9 cellular contexts compared by ENCODE assay signal in the genomic region with DNA sequence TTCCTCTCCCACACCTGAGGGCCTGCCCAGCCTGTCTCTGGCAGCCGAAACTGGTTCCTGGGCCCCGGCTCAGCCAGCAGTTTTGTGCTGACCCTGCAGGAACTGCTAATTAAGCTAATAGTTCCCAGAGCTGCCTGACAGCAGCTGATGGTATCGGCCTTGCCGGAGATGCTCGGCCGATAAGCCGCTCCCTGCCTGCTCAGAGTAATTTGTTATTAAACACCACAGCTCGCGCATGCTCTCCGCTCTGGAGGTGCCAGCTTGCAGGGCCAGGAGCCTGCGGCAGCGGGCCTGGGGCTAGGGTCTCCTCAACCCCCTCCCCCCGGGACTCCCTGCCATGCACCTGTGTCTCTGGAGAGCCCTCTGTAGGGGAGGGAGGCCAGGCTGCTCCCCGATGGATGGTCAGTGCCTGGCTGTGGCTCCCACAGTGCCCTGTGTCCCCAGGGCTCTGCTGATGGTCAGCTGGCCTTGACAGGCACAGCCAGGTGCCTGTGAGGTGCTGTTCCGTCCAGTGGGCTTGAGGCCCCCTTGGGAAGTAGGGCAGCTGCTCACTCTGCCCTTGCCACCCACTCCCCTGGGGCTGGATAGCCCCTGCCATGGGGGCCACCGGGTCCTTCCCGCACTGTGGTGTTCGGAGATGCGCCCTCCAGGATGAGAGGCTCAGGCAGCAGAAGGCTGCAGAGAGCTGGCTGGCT. TPM values are rescaled to one million over a fixed set of nuclear protein-coding genes. Genes with fewer than 3 reads are reported as not detected.
A peak's percentile ranks its signal among the peaks of the same experiment; 100 is the strongest.
DNase-seq lines count a peak whose midpoint lies in the region; ATAC-seq and TF ChIP-seq lines count a peak whose summit lies in the region.
"Had no signal": no experiment of that assay in that cellular context is flagged by ENCODE, and none has a peak within 500 bp of the region (broad histone marks: within the 10 kb centered on the region; RNA-seq: fewer than 3 reads in every experiment).

No MANE protein-coding gene starts in this region.

- no peaks in the 10 kb centered on the region for H3K36me3 ChIP-seq in liver (ENCODE audit: control insufficient read depth in 4 of 4, insufficient read depth in 3 of 4, low read depth in 1 of 4, low read length in 3 of 4)
- H3K36me3 ChIP-seq in heart right ventricle, result no peaks in the 10 kb centered on the region

- H3K9ac ChIP-seq in liver (ENCODE audit: low read depth in 1 of 2, low read length in 2 of 2), result no peak overlapping the region

- H3K27ac ChIP-seq in liver (ENCODE audit: low read depth in 1 of 2, low read length in 2 of 2), result peak overlapping the region; percentile 79 to 92
- peak overlapping the region in 2 of 10 donors; percentile 79 to 94 for H3K27ac ChIP-seq in heart right ventricle

- TF ChIP-seq CTCF in liver (IDR thresholded peaks at IDR 0.05; ENCODE audit: low read depth, low read length, missing input control) (no peak), heart right ventricle (IDR thresholded peaks at IDR 0.05) (no peak)

- ATAC-seq in SK-N-SH treated with all-trans-retinoic acid at 6 μM for 48 hours (peak; percentile 37), heart right ventricle (no peak)
- ATAC-seq: left colon had no signal

- H3K27me3 ChIP-seq in liver (ENCODE audit: control insufficient read depth in 4 of 4, insufficient read depth in 4 of 4, low read length in 3 of 4) (no peaks in the 10 kb centered on the region), heart right ventricle (no peaks in the 10 kb centered on the region)

- no peak for TF ChIP-seq RAD21 in liver (IDR thresholded peaks at IDR 0.05)

- no peak overlapping the region for H3K4me3 ChIP-seq in liver (ENCODE audit: low read depth in 1 of 3, low read length in 3 of 3)
- no peak overlapping the region for H3K4me3 ChIP-seq in heart right ventricle

- WGBS in liver, result 62% methylated on average over 19 of the region's 19 CpGs
- 90 to 91% methylated on average over 19 of the region's 19 CpGs for WGBS in heart right ventricle, 2 donors

- H3K4me1 ChIP-seq in liver (ENCODE audit: control insufficient read depth in 4 of 4, insufficient read depth in 4 of 4, low read length in 3 of 4) (peaks cover 71 to 99% (median 88%) of the 10 kb centered on the region in 4 donors), heart right ventricle (peaks cover 67 to 92% (median 87%) of the 10 kb centered on the region in 9 donors)

- intact Hi-C loops in heart right ventricle (cut with DNase I), result loop anchor here in 4 of 10 donors (5.0 kb wide), 3 partner anchors 36 to 64 kb away; no protein-coding TSS in a partner anchor

- peak; percentile 43 for DNase-seq in SIG-M5 treated with dmso at 0.1 percent for 504 hours (lab: John Stamatoyannopoulos, UW; ENCODE audit: unreplicated experiment)
- DNase-seq in SIG-M5 (lab: John Stamatoyannopoulos, UW), result no peak
- peak; percentile 86 for DNase-seq in ureter (ENCODE audit: low spot score)
- no peak for DNase-seq in NCI-H1436 treated with DMSO at 0.1 percent for 48 hours (lab: John Stamatoyannopoulos, UW)
- no peak for DNase-seq in activated gamma-delta T cell treated with Interleukin-2 at 50 U/mL for 16 hours
- DNase-seq in heart right ventricle, result no peak
- DNase-seq: left colon had no signal

- H3K9me3 ChIP-seq in liver (ENCODE audit: control insufficient read depth in 4 of 4, low read length in 3 of 4) (no peaks in the 10 kb centered on the region), heart right ventricle (no peaks in the 10 kb centered on the region)

TF ChIP-seq in SK-N-SH treated with all-trans-retinoic acid at 6 μM for 48 hours, 23 proteins besides CTCF, POLR2A, EP300 and RAD21:
- TF ChIP-seq TCF4 (CRISPR knock-in tag; IDR thresholded peaks at IDR 0.05; ENCODE audit: borderline replicate concordance) (peak; percentile 87), CSDC2 (CRISPR knock-in tag; IDR thresholded peaks at IDR 0.05) (no peak)
- TF ChIP-seq, protein P1, sequence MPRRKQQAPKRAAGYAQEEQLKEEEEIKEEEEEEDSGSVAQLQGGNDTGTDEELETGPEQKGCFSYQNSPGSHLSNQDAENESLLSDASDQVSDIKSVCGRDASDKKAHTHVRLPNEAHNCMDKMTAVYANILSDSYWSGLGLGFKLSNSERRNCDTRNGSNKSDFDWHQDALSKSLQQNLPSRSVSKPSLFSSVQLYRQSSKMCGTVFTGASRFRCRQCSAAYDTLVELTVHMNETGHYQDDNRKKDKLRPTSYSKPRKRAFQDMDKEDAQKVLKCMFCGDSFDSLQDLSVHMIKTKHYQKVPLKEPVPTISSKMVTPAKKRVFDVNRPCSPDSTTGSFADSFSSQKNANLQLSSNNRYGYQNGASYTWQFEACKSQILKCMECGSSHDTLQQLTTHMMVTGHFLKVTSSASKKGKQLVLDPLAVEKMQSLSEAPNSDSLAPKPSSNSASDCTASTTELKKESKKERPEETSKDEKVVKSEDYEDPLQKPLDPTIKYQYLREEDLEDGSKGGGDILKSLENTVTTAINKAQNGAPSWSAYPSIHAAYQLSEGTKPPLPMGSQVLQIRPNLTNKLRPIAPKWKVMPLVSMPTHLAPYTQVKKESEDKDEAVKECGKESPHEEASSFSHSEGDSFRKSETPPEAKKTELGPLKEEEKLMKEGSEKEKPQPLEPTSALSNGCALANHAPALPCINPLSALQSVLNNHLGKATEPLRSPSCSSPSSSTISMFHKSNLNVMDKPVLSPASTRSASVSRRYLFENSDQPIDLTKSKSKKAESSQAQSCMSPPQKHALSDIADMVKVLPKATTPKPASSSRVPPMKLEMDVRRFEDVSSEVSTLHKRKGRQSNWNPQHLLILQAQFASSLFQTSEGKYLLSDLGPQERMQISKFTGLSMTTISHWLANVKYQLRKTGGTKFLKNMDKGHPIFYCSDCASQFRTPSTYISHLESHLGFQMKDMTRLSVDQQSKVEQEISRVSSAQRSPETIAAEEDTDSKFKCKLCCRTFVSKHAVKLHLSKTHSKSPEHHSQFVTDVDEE (CRISPR knock-in tag; IDR thresholded peaks at IDR 0.05), result peak; percentile 78; the same call in 1 of the 2 replicates

TF ChIP-seq in liver, 16 proteins besides CTCF, POLR2A, EP300 and RAD21:
- TF ChIP-seq, protein P2, sequence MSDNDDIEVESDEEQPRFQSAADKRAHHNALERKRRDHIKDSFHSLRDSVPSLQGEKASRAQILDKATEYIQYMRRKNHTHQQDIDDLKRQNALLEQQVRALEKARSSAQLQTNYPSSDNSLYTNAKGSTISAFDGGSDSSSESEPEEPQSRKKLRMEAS (IDR thresholded peaks at IDR 0.05), result no peak
- TF ChIP-seq TAF1 (conservative IDR thresholded peaks at IDR 0.05) (no peak), SP1 (IDR thresholded peaks at IDR 0.05) (no peak), GABPA (IDR thresholded peaks at IDR 0.05 in 1 of 2, conservative IDR thresholded peaks at IDR 0.05 in 1 of 2) (no peak), FOXA1 (IDR thresholded peaks at IDR 0.05) (no peak), JUND (IDR thresholded peaks at IDR 0.05) (no peak), RXRA (IDR thresholded peaks at IDR 0.05) (no peak), HNF4A (conservative IDR thresholded peaks at IDR 0.05) (no peak), YY1 (IDR thresholded peaks at IDR 0.05) (no peak)
- TF ChIP-seq, protein P3, sequence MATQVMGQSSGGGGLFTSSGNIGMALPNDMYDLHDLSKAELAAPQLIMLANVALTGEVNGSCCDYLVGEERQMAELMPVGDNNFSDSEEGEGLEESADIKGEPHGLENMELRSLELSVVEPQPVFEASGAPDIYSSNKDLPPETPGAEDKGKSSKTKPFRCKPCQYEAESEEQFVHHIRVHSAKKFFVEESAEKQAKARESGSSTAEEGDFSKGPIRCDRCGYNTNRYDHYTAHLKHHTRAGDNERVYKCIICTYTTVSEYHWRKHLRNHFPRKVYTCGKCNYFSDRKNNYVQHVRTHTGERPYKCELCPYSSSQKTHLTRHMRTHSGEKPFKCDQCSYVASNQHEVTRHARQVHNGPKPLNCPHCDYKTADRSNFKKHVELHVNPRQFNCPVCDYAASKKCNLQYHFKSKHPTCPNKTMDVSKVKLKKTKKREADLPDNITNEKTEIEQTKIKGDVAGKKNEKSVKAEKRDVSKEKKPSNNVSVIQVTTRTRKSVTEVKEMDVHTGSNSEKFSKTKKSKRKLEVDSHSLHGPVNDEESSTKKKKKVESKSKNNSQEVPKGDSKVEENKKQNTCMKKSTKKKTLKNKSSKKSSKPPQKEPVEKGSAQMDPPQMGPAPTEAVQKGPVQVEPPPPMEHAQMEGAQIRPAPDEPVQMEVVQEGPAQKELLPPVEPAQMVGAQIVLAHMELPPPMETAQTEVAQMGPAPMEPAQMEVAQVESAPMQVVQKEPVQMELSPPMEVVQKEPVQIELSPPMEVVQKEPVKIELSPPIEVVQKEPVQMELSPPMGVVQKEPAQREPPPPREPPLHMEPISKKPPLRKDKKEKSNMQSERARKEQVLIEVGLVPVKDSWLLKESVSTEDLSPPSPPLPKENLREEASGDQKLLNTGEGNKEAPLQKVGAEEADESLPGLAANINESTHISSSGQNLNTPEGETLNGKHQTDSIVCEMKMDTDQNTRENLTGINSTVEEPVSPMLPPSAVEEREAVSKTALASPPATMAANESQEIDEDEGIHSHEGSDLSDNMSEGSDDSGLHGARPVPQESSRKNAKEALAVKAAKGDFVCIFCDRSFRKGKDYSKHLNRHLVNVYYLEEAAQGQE (IDR thresholded peaks at IDR 0.05), result no peak

RNA-seq across cellular contexts. Expression of a gene that starts 41.7 kb away (rescaled TPM):
- 100 to 1,000 TPM in 1 of 2 donors, 10 to 100 TPM in 1; 41.5 to 116 TPM for total RNA-seq in liver
- polyA plus RNA-seq in liver, result 100 to 1,000 TPM in 1 of 2 donors, 10 to 100 TPM in 1; 46.8 to 101 TPM
- total RNA-seq in ureter, result 173 TPM
- total RNA-seq in heart right ventricle, result 10 to 100 TPM; 38.4 to 92.3 (median 43.6) TPM
- 10 to 100 TPM; 22.6 to 39.1 TPM for polyA plus RNA-seq in heart right ventricle

Comparison
In these comparisons a context has a peak if more than half of its experiments do, and no peak if none do; other contexts are left out.
1. DNase-seq: peak in SIG-M5 treated with dmso at 0.1 percent for 504 hours (single experiment) and ureter (single experiment); none in SIG-M5 (single experiment), NCI-H1436 treated with DMSO at 0.1 percent for 48 hours (single experiment), activated gamma-delta T cell treated with Interleukin-2 at 50 U/mL for 16 hours (single experiment) and heart right ventricle (0 of 2).